Comparison of ENCODE assay signal across 25 cellular contexts in the genomic region with DNA sequence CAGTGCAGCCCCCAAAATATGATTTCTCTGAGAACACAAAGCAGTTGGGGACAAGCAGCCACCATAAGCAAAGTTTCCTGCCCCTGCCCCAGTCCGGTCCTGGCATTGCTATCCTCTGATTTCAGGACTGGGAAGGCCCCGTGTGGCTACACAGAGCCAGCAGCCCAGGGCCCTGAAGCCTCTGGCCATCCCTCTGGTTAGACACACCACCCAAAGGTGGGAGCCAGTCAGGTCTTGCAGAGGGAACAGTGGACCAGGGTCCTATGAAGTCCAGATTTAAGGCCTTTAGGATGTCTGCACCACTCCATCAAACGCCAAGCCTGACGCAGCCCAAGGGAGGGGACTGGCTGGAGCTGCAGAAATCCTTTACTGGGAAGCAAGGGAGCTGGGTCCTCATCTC.
"Had no signal": no experiment of that assay in that cellular context is flagged by ENCODE, and none has a peak within 500 bp of the region (broad histone marks: within the 10 kb centered on the region; RNA-seq: fewer than 3 reads in every experiment).

No MANE protein-coding gene starts in this region.

- H3K4me3 ChIP-seq: cardiac muscle cell, MG63, PC-9 had no signal

- H3K4me2 ChIP-seq: PC-9 had no signal

- H3K4me3 Mint-ChIP-seq: activated CD8-positive, alpha-beta memory T cell treated with anti-CD3 and anti-CD28 coated beads, Interleukin-2, amount 10 ng/mL, durations not matched to agents 7 days and 5 days; activated naive CD8-positive, alpha-beta T cell treated with anti-CD3 and anti-CD28 coated beads, Interleukin-2, amount 50 U/mL, for 24 hours; activated T-cell treated with anti-CD3 and anti-CD28 coated beads, Interleukin-2, amount 50 U/mL, for 24 hours; activated T-helper 1 cell treated with anti-CD3 and anti-CD28 coated beads, Interleukin-12 subunit alpha, Interleukin-12 subunit beta, Interleukin-2, Interleukin-4 antibody, amounts not matched to agents 30 ng/mL and 10 ng/mL and 1 ng/mL, durations not matched to agents 14 hours and 24 hours and 36 hours; T-helper 2 cell treated with Interferon-gamma antibody and Interleukin-4, amounts not matched to agents 5 μg/mL and 100 μg/mL, for 36 hours had no signal

- H3K9me3 ChIP-seq: MG63 had no signal

- H3K9me3 Mint-ChIP-seq: activated naive CD4-positive, alpha-beta T cell treated with anti-CD3 and anti-CD28 coated beads, Interleukin-2, amount 50 U/mL, for 72 hours; activated naive CD8-positive, alpha-beta T cell treated with anti-CD3 and anti-CD28 coated beads, Interleukin-2, amount 50 U/mL, for 24 hours; activated T-cell treated with anti-CD3 and anti-CD28 coated beads, Interleukin-2, amount 50 U/mL, for 24 hours; activated T-helper 1 cell treated with anti-CD3 and anti-CD28 coated beads, Interleukin-12 subunit alpha, Interleukin-12 subunit beta, Interleukin-2, Interleukin-4 antibody, amounts not matched to agents 30 ng/mL and 10 ng/mL and 1 ng/mL, durations not matched to agents 14 hours and 24 hours and 36 hours; T-helper 2 cell treated with Interferon-gamma antibody and Interleukin-4, amounts not matched to agents 5 μg/mL and 100 μg/mL, for 36 hours had no signal

- ATAC-seq: activated CD8-positive, alpha-beta memory T cell treated with anti-CD3 and anti-CD28 coated beads, Interleukin-2, amount 10 ng/mL, durations not matched to agents 7 days and 5 days; activated naive CD4-positive, alpha-beta T cell treated with anti-CD3 and anti-CD28 coated beads, Interleukin-2, amount 50 U/mL, for 72 hours; activated naive CD8-positive, alpha-beta T cell treated with anti-CD3 and anti-CD28 coated beads, Interleukin-2, amount 50 U/mL, for 24 hours; SK-N-SH treated with all-trans-retinoic acid at 6 μM for 48 hours had no signal

- H2AFZ ChIP-seq: PC-9 had no signal

- H3K4me1 Mint-ChIP-seq: activated CD8-positive, alpha-beta memory T cell treated with anti-CD3 and anti-CD28 coated beads, Interleukin-2, amount 10 ng/mL, durations not matched to agents 7 days and 5 days had no signal

- H3K36me3 ChIP-seq: brain microvascular endothelial cell, cardiac muscle cell, MG63 had no signal

- H3K27me3 Mint-ChIP-seq: activated CD8-positive, alpha-beta memory T cell treated with anti-CD3 and anti-CD28 coated beads, Interleukin-2, amount 10 ng/mL, durations not matched to agents 7 days and 5 days had no signal

- DNase-seq: activated CD4-positive, alpha-beta T cell treated with anti-CD3 and anti-CD28 coated beads for 48 hours; activated CD4-positive, alpha-beta T cell treated with anti-CD3 and anti-CD28 coated beads, Interleukin-2, amount 50 U/mL, for 4 hours; activated CD4-positive, CD25-positive, alpha-beta regulatory T cell treated with anti-CD3 and anti-CD28 coated beads, Interleukin-2, amount 50 U/mL, for 72 hours; activated CD8-positive, alpha-beta memory T cell treated with anti-CD3 and anti-CD28 coated beads, Interleukin-2, amount 10 ng/mL, durations not matched to agents 7 days and 5 days; activated effector memory CD4-positive, alpha-beta T cell treated with anti-CD3 and anti-CD28 coated beads, Interleukin-2, amount 50 U/mL, for 16 hours; activated naive CD4-positive, alpha-beta T cell treated with Interleukin-2 at 50 U/mL for 16 hours; activated naive CD8-positive, alpha-beta T cell treated with anti-CD3 and anti-CD28 coated beads, Interleukin-2, amount 50 U/mL, for 24 hours; activated T-cell treated with anti-CD3 and anti-CD28 coated beads, Interleukin-2, amount 50 U/mL, for 24 hours; amniotic stem cell; brain microvascular endothelial cell; cerebellar nuclear complex; MG63; NCI-H1105 treated with DMSO at 0.1 percent for 48 hours; NCI-H1436 treated with DMSO at 0.1 percent for 48 hours; NCI-H187; NCI-H2081; NCI-H446; NCI-H524; PC-9; SW 1271 had no signal

- H3K27ac Mint-ChIP-seq: activated CD8-positive, alpha-beta memory T cell treated with anti-CD3 and anti-CD28 coated beads, Interleukin-2, amount 10 ng/mL, durations not matched to agents 7 days and 5 days; activated naive CD8-positive, alpha-beta T cell treated with anti-CD3 and anti-CD28 coated beads, Interleukin-2, amount 50 U/mL, for 24 hours; activated T-cell treated with anti-CD3 and anti-CD28 coated beads, Interleukin-2, amount 50 U/mL, for 24 hours; activated T-helper 1 cell treated with anti-CD3 and anti-CD28 coated beads, Interleukin-12 subunit alpha, Interleukin-12 subunit beta, Interleukin-2, Interleukin-4 antibody, amounts not matched to agents 30 ng/mL and 10 ng/mL and 1 ng/mL, durations not matched to agents 14 hours and 24 hours and 36 hours; T-helper 2 cell treated with Interferon-gamma antibody and Interleukin-4, amounts not matched to agents 5 μg/mL and 100 μg/mL, for 36 hours had no signal

- H3K27ac ChIP-seq: brain microvascular endothelial cell, cardiac muscle cell, PC-9 had no signal

- H3K27me3 ChIP-seq: brain microvascular endothelial cell, cardiac muscle cell, MG63 had no signal
